24 cellular contexts compared by ENCODE assay signal in genomic region chr15:80736571-80736970, GRCh38. TPM values are rescaled to one million over a fixed set of nuclear protein-coding genes. Genes with fewer than 3 reads are reported as not detected.
DNase-seq lines count a peak whose midpoint lies in the region; ATAC-seq and TF ChIP-seq lines count a peak whose summit lies in the region.
"Had no signal": no experiment of that assay in that cellular context is flagged by ENCODE, and none has a peak within 500 bp of the region (broad histone marks: within the 10 kb centered on the region; RNA-seq: fewer than 3 reads in every experiment).

No MANE protein-coding gene starts in this region.

- 26 to 44% (median 31%) methylated on average over 4 of the region's 4 CpGs for WGBS in adrenal gland, 4 donors
- WGBS in gastroesophageal sphincter (ENCODE audit: low coverage in 1 of 2), 2 donors: 16 to 25% methylated on average over 4 of the region's 4 CpGs
- WGBS in spleen, 5 donors: 50 to 85% (median 67%) methylated on average over 4 of the region's 4 CpGs

- no peak for TF ChIP-seq EP300 in gastroesophageal sphincter (IDR thresholded peaks at IDR 0.05)

- no peak for ATAC-seq in gastroesophageal sphincter
- ATAC-seq in HG03196 (IDR thresholded peaks at IDR 0.05; ENCODE audit: unreplicated experiment): no peak
- ATAC-seq: esophagus mucosa; left cardiac atrium; stimulated activated naive CD8-positive, alpha-beta T cell treated with anti-CD3 and anti-CD28 coated beads, Interleukin-15, amount 100 ng/mL, for 72 hours had no signal

- H3K36me3 ChIP-seq in adrenal gland (replicated peaks in 1 of 2) (no peaks in the 10 kb centered on the region), gastroesophageal sphincter (no peaks in the 10 kb centered on the region), spleen (no peaks in the 10 kb centered on the region), MM.1S (replicated peaks; ENCODE audit: insufficient read depth, low read length) (no peaks in the 10 kb centered on the region)
- H3K36me3 ChIP-seq: BE2C had no signal

- H3K9me2 ChIP-seq in MM.1S (replicated peaks; ENCODE audit: insufficient read depth, low read length): no peaks in the 10 kb centered on the region

- no peak overlapping the region for H3K4me2 ChIP-seq in MM.1S (ENCODE audit: low read depth, low read length)

- 0 out of 2 replicates have a peak, but pooled peaks cover 3% of the 10 kb centered on the region for H3K79me2 ChIP-seq in MM.1S (ENCODE audit: low read length)

- H3K4me1 ChIP-seq in adrenal gland (replicated peaks in 1 of 2) (peaks cover 0 to 11% of the 10 kb centered on the region in 2 donors), gastroesophageal sphincter (peaks cover 2 to 53% (median 8%) of the 10 kb centered on the region in 3 donors), spleen (peaks cover 0 to 67% (median 34%) of the 10 kb centered on the region in 6 donors), MM.1S (ENCODE audit: low read length) (no peaks in the 10 kb centered on the region)
- H3K4me1 ChIP-seq: BE2C, Caco-2 had no signal

- DNase-seq in NCI-H1417 (lab: John Stamatoyannopoulos, UW): peak; percentile 28 to 70 (median 32)
- no peak for DNase-seq in NCI-H1417 treated with DMSO at 0.1 percent for 48 hours (lab: John Stamatoyannopoulos, UW)
- DNase-seq in adrenal gland: peak; percentile 28 to 65 (median 54)
- DNase-seq in spleen: no peak
- no peak for DNase-seq in MM.1S
- DNase-seq in G401 (ENCODE audit: low spot score): no peak
- DNase-seq: activated CD4-positive, alpha-beta T cell treated with anti-CD3 and anti-CD28 coated beads for 48 hours; activated T-cell treated with anti-CD3 and anti-CD28 coated beads, Interleukin-2, amount 50 U/mL, for 48 hours; BE2C; Caco-2; cerebellar nuclear complex; effector CD8-positive, alpha-beta T cell; glutamatergic neuron; GOT3; left cardiac atrium; NCI-H1694; occipital lobe; SIG-M5; stimulated activated naive CD8-positive, alpha-beta T cell treated with anti-CD3 and anti-CD28 coated beads, Interleukin-15, amount 100 ng/mL, for 72 hours; T-helper 1 cell; trophoblast cell had no signal

- H3K4me3 ChIP-seq in adrenal gland: no peak overlapping the region
- H3K4me3 ChIP-seq in gastroesophageal sphincter: no peak overlapping the region
- H3K4me3 ChIP-seq in spleen: no peak overlapping the region
- H3K4me3 ChIP-seq in MM.1S (ENCODE audit: low read length): no peak overlapping the region

- peak overlapping the region in 1 of 5 donors; percentile 62 for H3K27ac ChIP-seq in adrenal gland
- peak overlapping the region in 3 of 4 donors; percentile 32 to 66 (median 48) for H3K27ac ChIP-seq in gastroesophageal sphincter
- peak overlapping the region in 7 of 8 donors; percentile 41 to 76 (median 69) for H3K27ac ChIP-seq in spleen
- H3K27ac ChIP-seq in MM.1S (ENCODE audit: low read length): no peak overlapping the region

- TF ChIP-seq CTCF in adrenal gland (IDR thresholded peaks at IDR 0.05): no peak
- TF ChIP-seq CTCF in gastroesophageal sphincter (IDR thresholded peaks at IDR 0.05): no peak
- no peak for TF ChIP-seq CTCF in spleen (IDR thresholded peaks at IDR 0.05 in 8 of 11, conservative IDR thresholded peaks at IDR 0.05 in 3 of 11)
- no peak for TF ChIP-seq CTCF in MM.1S (IDR thresholded peaks at IDR 0.05; ENCODE audit: low read length)

- no peak overlapping the region for H2AFZ ChIP-seq in MM.1S (ENCODE audit: low read length)

- H3K9ac ChIP-seq in MM.1S (ENCODE audit: low read length): no peak overlapping the region

- in situ Hi-C loops in G401 (cut with HindIII; ENCODE audit: low sequenced_read_pairs): no loop called here

- intact Hi-C loops in adrenal gland (cut with DNase I) (no loop called here), spleen (cut with DNase I; ENCODE audit: low total_unique reads) (no loop called here)

- TF ChIP-seq POLR2A in adrenal gland (IDR thresholded peaks at IDR 0.05): no peak
- no peak for TF ChIP-seq POLR2A in gastroesophageal sphincter (IDR thresholded peaks at IDR 0.05)
- no peak for TF ChIP-seq POLR2A in spleen (IDR thresholded peaks at IDR 0.05)

- no peaks in the 10 kb centered on the region for H3K27me3 ChIP-seq in adrenal gland
- H3K27me3 ChIP-seq in gastroesophageal sphincter: no peaks in the 10 kb centered on the region
- no peaks in the 10 kb centered on the region for H3K27me3 ChIP-seq in spleen (replicated peaks in 1 of 7)
- no peaks in the 10 kb centered on the region for H3K27me3 ChIP-seq in MM.1S (replicated peaks; ENCODE audit: insufficient read depth, low read length)
- H3K27me3 ChIP-seq: BE2C had no signal

- H3K9me3 ChIP-seq in adrenal gland (replicated peaks in 1 of 3) (no peaks in the 10 kb centered on the region), gastroesophageal sphincter (peaks cover 0 to 5% (median 0%) of the 10 kb centered on the region in 3 donors), spleen (peaks cover 0 to 7% (median 0%) of the 10 kb centered on the region in 8 donors), MM.1S (replicated peaks; ENCODE audit: insufficient read depth, low read length) (no peaks in the 10 kb centered on the region)
- H3K9me3 ChIP-seq: BE2C, Caco-2 had no signal

- no peaks in the 10 kb centered on the region for H3F3A ChIP-seq in MM.1S (ENCODE audit: insufficient read depth, low read length)

- H4K20me1 ChIP-seq in MM.1S (ENCODE audit: insufficient read depth, low read length): no peaks in the 10 kb centered on the region

RNA-seq across cellular contexts. Expression of gene ABHD17C, which starts 41.5 kb away (rescaled TPM):
- 1 to 10 TPM; 2.1 to 9.9 (median 5.6) TPM for total RNA-seq in adrenal gland
- 1 to 10 TPM; 1.9 to 6.6 (median 2.1) TPM for polyA plus RNA-seq in adrenal gland
- 1 to 10 TPM; 1.4 to 5.4 (median 3.5) TPM for total RNA-seq in gastroesophageal sphincter
- total RNA-seq in spleen: 10 to 100 TPM in 6 of 7 donors, 1 to 10 TPM in 1; 9.9 to 17.0 (median 11.7) TPM
- polyA plus RNA-seq in spleen: 1 to 10 TPM; 4.2 to 7.8 (median 7.8) TPM
- 0.07 TPM in 1 of 2 replicates, not detected in the other for total RNA-seq in G401 (2014; rRNA removed; shearing (Covaris generic))

RNA-seq across cellular contexts. Expression of gene CEMIP, which starts 42.6 kb away (rescaled TPM):
- total RNA-seq in adrenal gland (1 to 10 TPM in 1 of 8 donors, under 1 TPM in 7; 0.25 to 2.2 (median 0.52) TPM), gastroesophageal sphincter (under 1 TPM in 2 of 4 donors, not detected in 2; 0.35 to 0.54 TPM), spleen (1 to 10 TPM in 5 of 7 donors, under 1 TPM in 1, not detected in 1; 0.34 to 3.0 (median 2.0) TPM)
- polyA plus RNA-seq in adrenal gland (under 1 TPM; 0.08 to 0.20 (median 0.10) TPM), spleen (under 1 TPM; 0.20 to 0.46 (median 0.22) TPM)
- 0.43 TPM in 1 of 2 replicates, not detected in the other for total RNA-seq in G401 (2014; rRNA removed; shearing (Covaris generic))

Comparison
In these comparisons a context has a peak if more than half of its experiments do, and no peak if none do; other contexts are left out.
1. DNase-seq: peak in NCI-H1417 (3 of 3) and adrenal gland (7 of 7); none in NCI-H1417 treated with DMSO at 0.1 percent for 48 hours (single experiment), spleen (single experiment), MM.1S (single experiment) and G401 (single experiment).